22 cellular contexts compared by ENCODE assay signal in genomic region chrX:119055650-119056049, GRCh38. TPM values are rescaled to one million over a fixed set of nuclear protein-coding genes. Genes with fewer than 3 reads are reported as not detected.
"Had no signal": no experiment of that assay in that cellular context is flagged by ENCODE, and none has a peak within 500 bp of the region (broad histone marks: within the 10 kb centered on the region; RNA-seq: fewer than 3 reads in every experiment).

No MANE protein-coding gene starts in this region.

- H3K9me3 ChIP-seq: stomach, thoracic aorta had no signal

- H3K4me1 ChIP-seq: stomach had no signal

- H3K36me3 ChIP-seq: stomach, thoracic aorta had no signal

- FAIRE-seq: bronchial epithelial cell, colon, endometrium, keratinocyte had no signal

- H3K27ac ChIP-seq: stomach, thoracic aorta had no signal

- H3K9me3 Mint-ChIP-seq: natural killer cell, T-cell had no signal

- H3K4me1 Mint-ChIP-seq: natural killer cell, T-cell had no signal

- H3K4me3 Mint-ChIP-seq: natural killer cell, T-cell had no signal

- DNase-seq: activated CD4-positive, alpha-beta T cell treated with anti-CD3 and anti-CD28 coated beads, Interleukin-2, amount 50 U/mL, for 1 hour; activated naive CD4-positive, alpha-beta T cell treated with Interleukin-2 at 50 U/mL for 16 hours; aorta; hippocampal formation; natural killer cell; stimulated activated CD4-positive, alpha-beta T cell treated with anti-CD3 and anti-CD28 coated beads, Interleukin-2, amount 100 ng/mL, for 24 hours; stomach; T-cell; T-helper 9 cell had no signal

- H3K27ac Mint-ChIP-seq: natural killer cell, progenitor cell of endocrine pancreas, T-cell had no signal

- H3K36me3 Mint-ChIP-seq: natural killer cell, T-cell had no signal

- ATAC-seq: activated CD4-positive, CD25-positive, alpha-beta regulatory T cell treated with anti-CD3 and anti-CD28 coated beads, Interleukin-2, amount 50 U/mL, for 24 hours; natural killer cell; sciatic nerve; T-cell had no signal

- H3K4me3 ChIP-seq: stomach, thoracic aorta had no signal

- H3K27me3 Mint-ChIP-seq: progenitor cell of endocrine pancreas had no signal

RNA-seq across cellular contexts. Expression of gene CT47C1, which starts 17.1 kb away (rescaled TPM):
- total RNA-seq: activated CD8-positive, alpha-beta memory T cell treated with anti-CD3 and anti-CD28 coated beads for 36 hours; aorta; bronchial epithelial cell; lower leg skin; natural killer cell; omental fat pad; progenitor cell of endocrine pancreas; sciatic nerve; stomach; T-cell; thoracic aorta; urinary bladder had no signal
- polyA plus RNA-seq: aorta, esophagus, keratinocyte, stomach, urinary bladder had no signal
